ENCODE assay signal across 7 cellular contexts in the genomic region with DNA sequence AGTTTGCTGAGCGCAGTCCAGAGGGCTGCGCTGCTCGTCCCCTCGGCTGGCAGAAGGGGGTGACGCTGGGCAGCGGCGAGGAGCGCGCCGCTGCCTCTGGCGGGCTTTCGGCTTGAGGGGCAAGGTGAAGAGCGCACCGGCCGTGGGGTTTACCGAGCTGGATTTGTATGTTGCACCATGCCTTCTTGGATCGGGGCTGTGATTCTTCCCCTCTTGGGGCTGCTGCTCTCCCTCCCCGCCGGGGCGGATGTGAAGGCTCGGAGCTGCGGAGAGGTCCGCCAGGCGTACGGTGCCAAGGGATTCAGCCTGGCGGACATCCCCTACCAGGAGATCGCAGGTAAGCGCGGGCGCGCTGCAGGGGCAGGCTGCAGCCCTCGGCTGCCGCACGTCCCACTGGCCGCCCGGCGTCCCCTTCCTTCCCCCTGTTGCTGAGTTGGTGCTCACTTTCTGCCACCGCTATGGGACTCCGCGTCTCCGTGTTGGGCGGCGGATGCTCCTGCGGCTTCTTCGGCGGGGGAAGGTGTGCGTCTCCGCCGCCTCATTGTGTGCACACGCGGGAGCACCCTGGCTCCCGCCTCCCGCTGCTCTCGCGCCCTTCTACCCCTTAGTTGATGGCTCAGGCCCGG. TPM values are rescaled to one million over a fixed set of nuclear protein-coding genes. Genes with fewer than 3 reads are reported as not detected.
DNase-seq lines count a peak whose midpoint lies in the region; ATAC-seq and TF ChIP-seq lines count a peak whose summit lies in the region.

No MANE protein-coding gene starts in this region.

- H3K27me3 ChIP-seq in esophagus muscularis mucosa, result peaks cover 0 to 36% (median 5%) of the 10 kb centered on the region in 4 donors

- TF ChIP-seq CTCF in HFFc6 (IDR thresholded peaks at IDR 0.05) (no peak), esophagus muscularis mucosa (IDR thresholded peaks at IDR 0.05) (no peak), neural crest cell (conservative IDR thresholded peaks at IDR 0.05) (no peak)

- peaks cover 0 to 25% (median 17%) of the 10 kb centered on the region in 4 donors for H3K4me1 ChIP-seq in esophagus muscularis mucosa

- H3K4me3 Mint-ChIP-seq in HFFc6, result peak overlapping the region; percentile 93
- H3K4me3 Mint-ChIP-seq in neural crest cell, result peak overlapping the region; percentile 98

- peak overlapping the region; percentile 71 to 80 (median 76) for H3K27ac ChIP-seq in esophagus muscularis mucosa (replicated peaks in 1 of 4)

- under 1% methylated on average over 17 of the region's 56 CpGs for WGBS in esophagus muscularis mucosa

- H3K36me3 Mint-ChIP-seq in HFFc6 (ENCODE audit: low read depth) (no peaks in the 10 kb centered on the region), neural crest cell (ENCODE audit: low read depth) (no peaks in the 10 kb centered on the region)

- TF ChIP-seq POLR2A in esophagus muscularis mucosa (IDR thresholded peaks at IDR 0.05; ENCODE audit: low read depth), result no peak

- no peaks in the 10 kb centered on the region for H3K9me3 ChIP-seq in esophagus muscularis mucosa

- peak overlapping the region; percentile 53 to 64 (median 56) for H3K4me3 ChIP-seq in esophagus muscularis mucosa

- no peaks in the 10 kb centered on the region for H3K36me3 ChIP-seq in esophagus muscularis mucosa

- H3K4me1 Mint-ChIP-seq in HFFc6 (ENCODE audit: low read depth) (peaks cover 51% of the 10 kb centered on the region), neural crest cell (peaks cover 75% of the 10 kb centered on the region)

- DNase-seq in HFFc6 (peak; percentile 13), NCI-H82 (lab: John Stamatoyannopoulos, UW) (peak; percentile 85), esophagus muscularis mucosa (ENCODE audit: extremely low spot score) (no peak), neural crest cell (ENCODE audit: low read depth, low spot score) (no peak), HuH-7 (ENCODE audit: low spot score) (no peak)
- no peak for DNase-seq in effector CD4-positive, alpha-beta T cell

- H3K9me3 Mint-ChIP-seq in HFFc6 (no peaks in the 10 kb centered on the region), neural crest cell (no peaks in the 10 kb centered on the region)

- no peak for TF ChIP-seq EP300 in esophagus muscularis mucosa (IDR thresholded peaks at IDR 0.05)

- H3K27ac Mint-ChIP-seq in HFFc6 (peak overlapping the region; percentile 73), neural crest cell (ENCODE audit: unreplicated experiment) (peak overlapping the region; percentile 95)

- H3K27me3 Mint-ChIP-seq in HFFc6 (ENCODE audit: insufficient read depth) (no peaks in the 10 kb centered on the region), neural crest cell (ENCODE audit: low read depth) (no peaks in the 10 kb centered on the region)

- intact Hi-C loops in esophagus muscularis mucosa (cut with DNase I), result no loop called here

- no peak for ATAC-seq in HG02588 (IDR thresholded peaks at IDR 0.05; ENCODE audit: unreplicated experiment)

RNA-seq across cellular contexts. Expression of a gene that starts 0.8 kb away (rescaled TPM):
- 1 to 10 TPM; 3.0 to 5.3 (median 4.4) TPM for total RNA-seq in HFFc6 (2021; fragmentation: NEBNext Ultra II Directional; extraction: Animal tissue kit (Norgen Biotek cat#: 25700))
- total RNA-seq in esophagus muscularis mucosa, result 10 to 100 TPM in 3 of 4 donors, 1 to 10 TPM in 1; 6.5 to 17.2 (median 13.5) TPM
- total RNA-seq in neural crest cell, result 13.4 and 14.1 TPM in 2 replicates

Comparison
In these comparisons a context has a peak if more than half of its experiments do, and no peak if none do; other contexts are left out.
1. DNase-seq: peak in HFFc6 (single experiment) and NCI-H82 (single experiment); none in esophagus muscularis mucosa (single experiment), neural crest cell (single experiment), effector CD4-positive, alpha-beta T cell (single experiment) and HuH-7 (single experiment).